12 cellular contexts compared by ENCODE assay signal in the genomic region with DNA sequence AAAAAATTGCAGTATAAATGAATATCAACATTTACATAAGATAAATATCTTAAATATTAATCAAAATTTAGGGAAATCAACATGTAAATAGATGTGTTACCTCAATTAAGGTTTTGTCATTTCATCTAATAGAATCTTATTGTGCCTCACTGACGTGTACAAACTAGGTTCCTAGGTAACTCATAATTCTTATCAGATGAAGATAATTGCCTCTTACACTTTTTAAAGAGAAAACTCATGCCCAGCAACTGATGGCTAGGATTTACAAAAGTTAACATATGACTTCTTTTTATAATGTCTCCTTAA. TPM values are rescaled to one million over a fixed set of nuclear protein-coding genes. Genes with fewer than 3 reads are reported as not detected.
DNase-seq lines count a peak whose midpoint lies in the region; ATAC-seq, FAIRE-seq and TF ChIP-seq lines count a peak whose summit lies in the region.
"Had no signal": no experiment of that assay in that cellular context is flagged by ENCODE, and none has a peak within 500 bp of the region (broad histone marks: within the 10 kb centered on the region; RNA-seq: fewer than 3 reads in every experiment).

No MANE protein-coding gene starts in this region.

- no peaks in the 10 kb centered on the region for H3K9me3 ChIP-seq in OCI-LY3 (ENCODE audit: insufficient read depth, low read length)
- no peaks in the 10 kb centered on the region for H3K9me3 ChIP-seq in hepatocyte (ENCODE audit: low read depth)
- H3K9me3 ChIP-seq: heart right ventricle had no signal

- H4K20me1 ChIP-seq in OCI-LY3 (ENCODE audit: insufficient read depth, low read length) (no peaks in the 10 kb centered on the region), hepatocyte (ENCODE audit: insufficient read depth, poor library complexity, severe bottlenecking) (no peaks in the 10 kb centered on the region)

- H3K27ac Mint-ChIP-seq in Calu3 (ENCODE audit: unreplicated experiment) = peak overlapping the region; percentile 98
- H3K27ac Mint-ChIP-seq: activated naive CD4-positive, alpha-beta T cell treated with anti-CD3 and anti-CD28 coated beads, Interleukin-2, amount 10 ng/mL, durations not matched to agents 7 days and 5 days had no signal

- H3K36me3 Mint-ChIP-seq in Calu3 (ENCODE audit: insufficient read depth, unreplicated experiment) = peaks cover 10% of the 10 kb centered on the region
- H3K36me3 Mint-ChIP-seq: activated naive CD4-positive, alpha-beta T cell treated with anti-CD3 and anti-CD28 coated beads, Interleukin-2, amount 10 ng/mL, durations not matched to agents 7 days and 5 days had no signal

- H3K9me2 ChIP-seq in hepatocyte (replicated peaks; ENCODE audit: insufficient read depth) = no peaks in the 10 kb centered on the region

- FAIRE-seq in HTR-8/SVneo (lab: Jason Lieb, UNC) = no peak

- H3K4me1 ChIP-seq in OCI-LY3 (ENCODE audit: low read length) = peaks cover 66% of the 10 kb centered on the region
- H3K4me1 ChIP-seq in hepatocyte (ENCODE audit: insufficient read depth) = peaks cover 43% of the 10 kb centered on the region

- peaks cover 3% of the 10 kb centered on the region for H3K9me3 Mint-ChIP-seq in Calu3 (ENCODE audit: low read depth, unreplicated experiment)
- H3K9me3 Mint-ChIP-seq: activated naive CD4-positive, alpha-beta T cell treated with anti-CD3 and anti-CD28 coated beads, Interleukin-2, amount 10 ng/mL, durations not matched to agents 7 days and 5 days; central memory CD8-positive, alpha-beta T cell had no signal

- CTCF ChIA-PET in Calu3 (lab: Charles Lee) = interaction anchor here (0.6 to 2.7 kb wide), 14 partner anchors 8 to 1307 kb away, joined by 3 to 25 read pairs (median 6); a partner anchor contains a TSS

- ATAC-seq in GM21526 (IDR thresholded peaks at IDR 0.05; ENCODE audit: low FRiP score, unreplicated experiment) = peak; percentile 4
- no peak for ATAC-seq in GM18517 (IDR thresholded peaks at IDR 0.05; ENCODE audit: unreplicated experiment)

- intact Hi-C loops in Calu3 (cut with micrococcal nuclease; ENCODE audit: unreplicated experiment) = loop anchor here (1.0 kb wide), 2 partner anchors 48 to 90 kb away; no protein-coding TSS in a partner anchor

- peak overlapping the region; percentile 85 for H3K4me2 ChIP-seq in OCI-LY3 (ENCODE audit: low read length)
- H3K4me2 ChIP-seq in hepatocyte = peak overlapping the region; percentile 32
- H3K4me2 ChIP-seq: KMS-11 had no signal

- TF ChIP-seq CTCF in Calu3 (IDR thresholded peaks at IDR 0.05; ENCODE audit: unreplicated experiment) (no peak), OCI-LY3 (IDR thresholded peaks at IDR 0.05; ENCODE audit: low read depth, low read length) (no peak), hepatocyte (IDR thresholded peaks at IDR 0.05; ENCODE audit: poor library complexity) (no peak)

- H3K4me1 Mint-ChIP-seq in Calu3 (ENCODE audit: low read depth, unreplicated experiment) = peaks cover 65% of the 10 kb centered on the region
- H3K4me1 Mint-ChIP-seq: activated naive CD4-positive, alpha-beta T cell treated with anti-CD3 and anti-CD28 coated beads, Interleukin-2, amount 10 ng/mL, durations not matched to agents 7 days and 5 days; central memory CD8-positive, alpha-beta T cell had no signal

- H3K27ac ChIP-seq in OCI-LY3 (ENCODE audit: low read length) (peak overlapping the region; percentile 54), hepatocyte (peak overlapping the region; percentile 19)
- H3K27ac ChIP-seq: KMS-11 had no signal

- H2AFZ ChIP-seq in OCI-LY3 (ENCODE audit: low read depth, low read length) (no peak overlapping the region), hepatocyte (no peak overlapping the region)

- H3K4me3 ChIP-seq in OCI-LY3 (ENCODE audit: low read length) = peak overlapping the region; percentile 4; the same call in 1 of the 2 replicates
- no peak overlapping the region for H3K4me3 ChIP-seq in hepatocyte
- H3K4me3 ChIP-seq: heart right ventricle had no signal

- H3K27me3 Mint-ChIP-seq in Calu3 (ENCODE audit: unreplicated experiment) = no peaks in the 10 kb centered on the region
- H3K27me3 Mint-ChIP-seq: activated naive CD4-positive, alpha-beta T cell treated with anti-CD3 and anti-CD28 coated beads, Interleukin-2, amount 10 ng/mL, durations not matched to agents 7 days and 5 days had no signal

- peak overlapping the region; percentile 14 for H3K9ac ChIP-seq in OCI-LY3 (ENCODE audit: low read length)
- H3K9ac ChIP-seq: KMS-11 had no signal

- H3K27me3 ChIP-seq in OCI-LY3 (ENCODE audit: low read depth, low read length) = no peaks in the 10 kb centered on the region
- H3K27me3 ChIP-seq in hepatocyte = no peaks in the 10 kb centered on the region
- H3K27me3 ChIP-seq: heart right ventricle had no signal

- H3K36me3 ChIP-seq in OCI-LY3 (replicated peaks; ENCODE audit: low read depth, low read length) (peaks cover 4% of the 10 kb centered on the region), hepatocyte (replicated peaks; ENCODE audit: insufficient read depth, low read depth) (no peaks in the 10 kb centered on the region)
- H3K36me3 ChIP-seq: heart right ventricle had no signal

- peak overlapping the region; percentile 48 for H3K4me3 Mint-ChIP-seq in Calu3 (ENCODE audit: low read depth, unreplicated experiment)
- H3K4me3 Mint-ChIP-seq: activated naive CD4-positive, alpha-beta T cell treated with anti-CD3 and anti-CD28 coated beads, Interleukin-2, amount 10 ng/mL, durations not matched to agents 7 days and 5 days; central memory CD8-positive, alpha-beta T cell had no signal

- BruUV-seq in Calu3 (replicated peaks; lab: Mats Ljungman, UMichigan) = no TSS peak

- 55% methylated on average over 1 of the region's 1 CpG for WGBS in hepatocyte (ENCODE audit: low lambda C conversion rate, missing lambda C conversion rate)

- H3K79me2 ChIP-seq in OCI-LY3 (ENCODE audit: low read length) (peaks cover 57% of the 10 kb centered on the region), hepatocyte (peaks cover 27% of the 10 kb centered on the region)

- DNase-seq in Calu3 (no peak), hepatocyte (ENCODE audit: low spot score) (no peak), GOT3 (lab: John Stamatoyannopoulos, UW) (no peak), HPDE6-E6E7 (ENCODE audit: extremely low spot score) (no peak), HTR-8/SVneo (ENCODE audit: insufficient read length, low spot score) (no peak)

RNA-seq across cellular contexts. Expression of a gene that starts 49.6 kb away (rescaled TPM):
- 21.1 and 21.2 TPM in 2 replicates for total RNA-seq in Calu3 (2022)
- total RNA-seq in hepatocyte = 15.3 and 16.9 TPM in 2 replicates
- polyA plus RNA-seq in hepatocyte = 2.5 and 2.7 TPM in 2 replicates
